23 cellular contexts compared by ENCODE assay signal in the genomic region with DNA sequence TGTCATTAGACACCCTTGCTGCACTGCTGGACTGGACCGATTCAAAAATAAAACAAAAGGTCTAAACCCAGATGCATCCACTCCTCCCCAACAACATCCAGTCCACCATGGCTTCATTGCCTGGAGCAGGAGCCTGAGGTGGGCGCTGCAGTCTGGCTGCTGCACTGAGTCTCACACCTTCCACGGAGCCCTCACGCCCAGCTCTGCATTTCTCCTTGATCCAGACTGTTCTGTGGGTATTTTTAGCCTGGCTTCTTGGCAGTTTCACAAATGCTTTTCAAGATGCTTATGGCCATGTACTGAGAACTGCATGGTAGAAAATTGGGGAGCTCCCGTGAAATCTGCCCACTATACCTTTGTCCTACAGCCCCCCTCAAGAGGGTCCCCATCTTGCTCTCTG. TPM values are rescaled to one million over a fixed set of nuclear protein-coding genes. Genes with fewer than 3 reads are reported as not detected.
DNase-seq lines count a peak whose midpoint lies in the region; ATAC-seq and TF ChIP-seq lines count a peak whose summit lies in the region.
"Had no signal": no experiment of that assay in that cellular context is flagged by ENCODE, and none has a peak within 500 bp of the region (broad histone marks: within the 10 kb centered on the region; RNA-seq: fewer than 3 reads in every experiment).

No MANE protein-coding gene starts in this region.

- no peaks in the 10 kb centered on the region for H3K4me1 Mint-ChIP-seq in activated CD4-positive, alpha-beta T cell treated with anti-CD3 and anti-CD28 coated beads for 36 hours

- POLR2A ChIA-PET in activated CD4-positive, alpha-beta T cell treated with anti-CD3 and anti-CD28 coated beads for 36 hours (lab: Charles Lee): interaction anchor here (0.5 kb wide), 1 partner anchor 132 kb away, joined by 3 read pairs; no protein-coding TSS in a partner anchor

- no peak overlapping the region for H3K4me3 Mint-ChIP-seq in activated CD4-positive, alpha-beta T cell treated with anti-CD3 and anti-CD28 coated beads for 36 hours
- H3K4me3 Mint-ChIP-seq: CD4-positive, CD25-positive, alpha-beta regulatory T cell had no signal

- no peak overlapping the region for H3K4me3 ChIP-seq in esophagus muscularis mucosa
- H3K4me3 ChIP-seq in sigmoid colon: no peak overlapping the region
- H3K4me3 ChIP-seq in aorta (ENCODE audit: low read length in 2 of 2): no peak overlapping the region
- H3K4me3 ChIP-seq: BLaER1, PC-9 had no signal

- peaks cover 32% of the 10 kb centered on the region for H3K27me3 Mint-ChIP-seq in activated CD4-positive, alpha-beta T cell treated with anti-CD3 and anti-CD28 coated beads for 36 hours

- ATAC-seq in left ventricle myocardium superior (peak; percentile 85), aorta (ENCODE audit: low FRiP score) (no peak)
- no peak for ATAC-seq in activated CD4-positive, alpha-beta T cell treated with anti-CD3 and anti-CD28 coated beads for 36 hours
- ATAC-seq: HepG2 had no signal

- TF ChIP-seq POLR2A in esophagus muscularis mucosa (IDR thresholded peaks at IDR 0.05; ENCODE audit: low read depth) (no peak), sigmoid colon (IDR thresholded peaks at IDR 0.05) (no peak)

- H3K9me3 ChIP-seq in esophagus muscularis mucosa: no peaks in the 10 kb centered on the region
- H3K9me3 ChIP-seq in sigmoid colon: no peaks in the 10 kb centered on the region
- no peaks in the 10 kb centered on the region for H3K9me3 ChIP-seq in aorta (ENCODE audit: control insufficient read depth, low read length)
- H3K9me3 ChIP-seq: BLaER1 had no signal

- no peaks in the 10 kb centered on the region for H3K9me3 Mint-ChIP-seq in activated CD4-positive, alpha-beta T cell treated with anti-CD3 and anti-CD28 coated beads for 36 hours (ENCODE audit: low read depth)

- H3K27ac ChIP-seq in angular gyrus (ENCODE audit: low read depth, low read length) (peak overlapping the region; percentile 7), esophagus muscularis mucosa (replicated peaks in 1 of 4) (peak overlapping the region; percentile 13 to 57 (median 38)), sigmoid colon (peak overlapping the region in 3 of 4 donors; percentile 12 to 68 (median 33)), aorta (ENCODE audit: low read depth in 1 of 2, low read length in 2 of 2) (no peak overlapping the region)
- H3K27ac ChIP-seq: BLaER1, PC-9 had no signal

- WGBS in esophagus muscularis mucosa: 59% methylated on average over 5 of the region's 5 CpGs
- WGBS in sigmoid colon, 2 donors: 74 to 83% methylated on average over 5 of the region's 5 CpGs
- 18% methylated on average over 5 of the region's 5 CpGs for WGBS in aorta, 2 donors

- H3K27me3 ChIP-seq in esophagus muscularis mucosa (no peaks in the 10 kb centered on the region), sigmoid colon (no peaks in the 10 kb centered on the region), aorta (ENCODE audit: control insufficient read depth in 1 of 2, insufficient read depth in 2 of 2, low read length in 1 of 2) (no peaks in the 10 kb centered on the region)
- H3K27me3 ChIP-seq: BLaER1 had no signal

- CTCF ChIA-PET in activated CD4-positive, alpha-beta T cell treated with anti-CD3 and anti-CD28 coated beads for 36 hours (lab: Charles Lee): no interaction called here

- H3K36me3 ChIP-seq in esophagus muscularis mucosa (no peaks in the 10 kb centered on the region), sigmoid colon (no peaks in the 10 kb centered on the region), aorta (ENCODE audit: control insufficient read depth in 1 of 2, insufficient read depth in 2 of 2, low read length in 1 of 2) (no peaks in the 10 kb centered on the region)
- H3K36me3 ChIP-seq: BLaER1 had no signal

- no peaks in the 10 kb centered on the region for H3K36me3 Mint-ChIP-seq in activated CD4-positive, alpha-beta T cell treated with anti-CD3 and anti-CD28 coated beads for 36 hours (ENCODE audit: low read depth)
- H3K36me3 Mint-ChIP-seq: CD4-positive, CD25-positive, alpha-beta regulatory T cell had no signal

- peak in 2 of 3 experiments; percentile 23 to 39 for TF ChIP-seq CTCF in esophagus muscularis mucosa (IDR thresholded peaks at IDR 0.05)
- no peak for TF ChIP-seq CTCF in sigmoid colon (IDR thresholded peaks at IDR 0.05)

- intact Hi-C loops in esophagus muscularis mucosa (cut with DNase I): loop anchor here (5.0 kb wide), 1 partner anchor 43 kb away; no protein-coding TSS in a partner anchor
- intact Hi-C loops in left ventricle myocardium superior (cut with micrococcal nuclease): no loop called here
- intact Hi-C loops in sigmoid colon (cut with DNase I): no loop called here
- intact Hi-C loops in aorta (cut with DNase I): no loop called here
- intact Hi-C loops in activated CD4-positive, alpha-beta T cell treated with anti-CD3 and anti-CD28 coated beads for 36 hours (cut with DNase I, micrococcal nuclease): no loop called here

- no peak overlapping the region for H3K27ac Mint-ChIP-seq in activated CD4-positive, alpha-beta T cell treated with anti-CD3 and anti-CD28 coated beads for 36 hours
- H3K27ac Mint-ChIP-seq: CD4-positive, CD25-positive, alpha-beta regulatory T cell had no signal

- DNase-seq in esophagus muscularis mucosa (ENCODE audit: extremely low spot score): no peak
- peak; percentile 55 for DNase-seq in left ventricle myocardium superior
- DNase-seq in sigmoid colon: no peak
- DNase-seq in aorta: no peak
- DNase-seq in germinal center (ENCODE audit: low spot score): no peak
- no peak for DNase-seq in activated CD4-positive, alpha-beta T cell treated with anti-CD3 and anti-CD28 coated beads for 36 hours
- DNase-seq: CD4-positive, CD25-positive, alpha-beta regulatory T cell; DMS153; DND-41; Karpas-422; NCI-H1092 treated with DMSO at 0.1 percent for 48 hours; NCI-H1436 treated with DMSO at 0.1 percent for 48 hours; NCI-H187 treated with DMSO at 0.1 percent for 48 hours; NCI-H2171 treated with DMSO at 0.1 percent for 48 hours; NCI-H524 treated with DMSO at 0.1 percent for 48 hours; NCI-H82; NK-92 treated with Interleukin-12 subunit alpha and Interleukin-12 subunit beta, amount 100 ng/mL, for 24 hours; PC-9; SHP77 had no signal

- TF ChIP-seq EP300 in esophagus muscularis mucosa (IDR thresholded peaks at IDR 0.05): no peak
- TF ChIP-seq EP300 in sigmoid colon (IDR thresholded peaks at IDR 0.05): no peak

- peaks cover 2 to 20% (median 15%) of the 10 kb centered on the region in 4 donors for H3K4me1 ChIP-seq in esophagus muscularis mucosa
- H3K4me1 ChIP-seq in sigmoid colon: peaks cover 0 to 13% (median 9%) of the 10 kb centered on the region in 4 donors
- no peaks in the 10 kb centered on the region for H3K4me1 ChIP-seq in aorta (ENCODE audit: control insufficient read depth in 1 of 2, insufficient read depth in 2 of 2, low read length in 2 of 2)

RNA-seq across cellular contexts. Expression of a gene that starts 53.3 kb away (rescaled TPM):
- total RNA-seq in esophagus muscularis mucosa (100 to 1,000 TPM in 2 of 4 donors, 10 to 100 TPM in 2; 84.2 to 122 (median 96.5) TPM), left ventricle myocardium superior (18.3 TPM), sigmoid colon (100 to 1,000 TPM in 1 of 4 donors, 10 to 100 TPM in 3; 69.4 to 125 (median 82.0) TPM), aorta (100 to 1,000 TPM in 1 of 2 donors, 10 to 100 TPM in 1; 94.9 to 102 TPM)
- polyA plus RNA-seq in sigmoid colon (1 to 10 TPM in 2 of 3 donors, under 1 TPM in 1; 0.69 to 7.5 (median 3.0) TPM), aorta (10 to 100 TPM; 22.2 to 56.8 TPM)
- 10 to 100 TPM; 15.3 to 17.5 TPM for total RNA-seq in activated CD4-positive, alpha-beta T cell treated with anti-CD3 and anti-CD28 coated beads for 36 hours
- total RNA-seq: PC-9 had no signal

RNA-seq across cellular contexts. Expression of a gene that starts 58.8 kb away (rescaled TPM):
- total RNA-seq in esophagus muscularis mucosa (100 to 1,000 TPM in 1 of 4 donors, 10 to 100 TPM in 3; 21.7 to 130 (median 58.6) TPM), left ventricle myocardium superior (34.5 TPM), sigmoid colon (10 to 100 TPM; 12.5 to 53.7 (median 19.0) TPM), aorta (10 to 100 TPM; 59.7 to 93.9 TPM)
- polyA plus RNA-seq in sigmoid colon (1 to 10 TPM in 1 of 3 donors, under 1 TPM in 1, not detected in 1; under 0.01 to 4.4 TPM), aorta (10 to 100 TPM in 1 of 2 donors, 1 to 10 TPM in 1; 6.5 to 29.7 TPM)
- total RNA-seq in activated CD4-positive, alpha-beta T cell treated with anti-CD3 and anti-CD28 coated beads for 36 hours: 10 to 100 TPM; 79.0 to 84.2 TPM
- total RNA-seq: HepG2, PC-9 had no signal
- polyA plus RNA-seq: AG04450, HepG2 had no signal

Comparison
In these comparisons a context has a peak if more than half of its experiments do, and no peak if none do; other contexts are left out.
1. H3K27ac ChIP-seq: peak in angular gyrus (single experiment), esophagus muscularis mucosa (4 of 4) and sigmoid colon (3 of 4); none in aorta (0 of 2).
2. CTCF ChIP-seq: peak in esophagus muscularis mucosa (2 of 3); none in sigmoid colon (0 of 4).